Comparison of ENCODE assay signal across 8 cellular contexts in genomic region chr17:5500804-5501391, GRCh38. TPM values are rescaled to one million over a fixed set of nuclear protein-coding genes. Genes with fewer than 3 reads are reported as not detected.
DNase-seq lines count a peak whose midpoint lies in the region; ATAC-seq and FAIRE-seq lines count a peak whose summit lies in the region.

No MANE protein-coding gene starts in this region.

- peaks cover 0 to 3% of the 10 kb centered on the region in 2 donors for H3K27me3 ChIP-seq in small intestine (ENCODE audit: control insufficient read depth in 2 of 2, insufficient read depth in 2 of 2, low read length in 2 of 2)

- H3K4me3 Mint-ChIP-seq in immature natural killer cell: peak overlapping the region; percentile 49 to 92 (median 72)

- H3K27ac Mint-ChIP-seq in immature natural killer cell: peak overlapping the region; percentile 21 to 86 (median 78)

- peaks cover 13 to 19% (median 14%) of the 10 kb centered on the region in 3 donors for H3K36me3 Mint-ChIP-seq in immature natural killer cell

- peak overlapping the region; percentile 46 to 56 for H3K4me3 ChIP-seq in small intestine (ENCODE audit: low read depth in 1 of 2, low read length in 2 of 2)

- H3K4me1 ChIP-seq in small intestine (ENCODE audit: control insufficient read depth in 2 of 2, insufficient read depth in 1 of 2, low read depth in 1 of 2, low read length in 1 of 2): peaks cover 0 to 2% of the 10 kb centered on the region in 2 donors

- DNase-seq in NCI-H2107 (lab: John Stamatoyannopoulos, UW) (peak; percentile 14), caudate nucleus (lab: John Stamatoyannopoulos, UW) (peak in 60 of 61 donors; percentile 26 to 95 (median 81)), immature natural killer cell (peak; percentile 77 to 81 (median 81)), small intestine (peak; percentile 33)
- peak; percentile 56 for DNase-seq in activated CD4-positive, CD25-positive, alpha-beta regulatory T cell treated with anti-CD3 and anti-CD28 coated beads, Interleukin-2, amount 50 U/mL, for 72 hours

- FAIRE-seq in small intestine (lab: Jason Lieb, UNC): no peak

- H3K36me3 ChIP-seq in small intestine (ENCODE audit: control insufficient read depth in 2 of 2, insufficient read depth in 2 of 2, low read length in 2 of 2): no peaks in the 10 kb centered on the region

- H3K4me1 Mint-ChIP-seq in immature natural killer cell: peaks cover 26 to 35% of the 10 kb centered on the region in 2 donors

- H3K9me3 Mint-ChIP-seq in immature natural killer cell: no peaks in the 10 kb centered on the region

- H3K27me3 Mint-ChIP-seq in immature natural killer cell (ENCODE audit: low read depth in 3 of 3): peaks cover 0 to 9% (median 6%) of the 10 kb centered on the region in 3 donors

- ATAC-seq in GM18858 (IDR thresholded peaks at IDR 0.05; ENCODE audit: unreplicated experiment): peak; percentile 55
- no peak for ATAC-seq in GM21367 (IDR thresholded peaks at IDR 0.05; ENCODE audit: unreplicated experiment)
- ATAC-seq in HG03342 (IDR thresholded peaks at IDR 0.05; ENCODE audit: unreplicated experiment): no peak

- WGBS in small intestine, 3 donors: 1 to 3% (median 2%) methylated on average over 36 to 47 of the region's 47 CpGs

- H3K9me3 ChIP-seq in small intestine (ENCODE audit: control insufficient read depth, low read depth): no peaks in the 10 kb centered on the region

- H3K27ac ChIP-seq in caudate nucleus (ENCODE audit: low read depth, low read length) (peak overlapping the region; percentile 67), small intestine (ENCODE audit: low read depth in 1 of 2, low read length in 1 of 2) (peak overlapping the region in 1 of 2 donors; percentile 50)

RNA-seq across cellular contexts. Expression of gene MIS12, which starts 14.5 kb away (rescaled TPM):
- polyA plus RNA-seq in immature natural killer cell (10 to 100 TPM; 20.8 to 32.6 (median 24.1) TPM), small intestine (10 to 100 TPM in 2 of 3 donors, 1 to 10 TPM in 1; 7.6 to 11.4 (median 11.1) TPM)

RNA-seq across cellular contexts. Expression of gene DERL2, which starts 14.9 kb away (rescaled TPM):
- polyA plus RNA-seq in immature natural killer cell (100 to 1,000 TPM; 101 to 111 (median 108) TPM), small intestine (10 to 100 TPM; 57.5 to 61.6 (median 60.8) TPM)

RNA-seq across cellular contexts. Expression of gene DHX33, which starts 32.1 kb away (rescaled TPM):
- polyA plus RNA-seq in immature natural killer cell (1 to 10 TPM in 1 of 3 donors, under 1 TPM in 2; 0.15 to 1.4 (median 0.81) TPM), small intestine (1 to 10 TPM; 2.4 to 7.6 (median 3.1) TPM)

Comparison
In these comparisons a context has a peak if more than half of its experiments do, and no peak if none do; other contexts are left out.
1. DNase-seq: peak in every context shown above with its lines; median percentile 81 in caudate nucleus; 81 in immature natural killer cell; 56 in activated CD4-positive, CD25-positive, alpha-beta regulatory T cell treated with anti-CD3 and anti-CD28 coated beads, Interleukin-2, amount 50 U/mL, for 72 hours; 33 in small intestine; 14 in NCI-H2107.